ENCODE assay signal across 1 cellular context in the genomic region with DNA sequence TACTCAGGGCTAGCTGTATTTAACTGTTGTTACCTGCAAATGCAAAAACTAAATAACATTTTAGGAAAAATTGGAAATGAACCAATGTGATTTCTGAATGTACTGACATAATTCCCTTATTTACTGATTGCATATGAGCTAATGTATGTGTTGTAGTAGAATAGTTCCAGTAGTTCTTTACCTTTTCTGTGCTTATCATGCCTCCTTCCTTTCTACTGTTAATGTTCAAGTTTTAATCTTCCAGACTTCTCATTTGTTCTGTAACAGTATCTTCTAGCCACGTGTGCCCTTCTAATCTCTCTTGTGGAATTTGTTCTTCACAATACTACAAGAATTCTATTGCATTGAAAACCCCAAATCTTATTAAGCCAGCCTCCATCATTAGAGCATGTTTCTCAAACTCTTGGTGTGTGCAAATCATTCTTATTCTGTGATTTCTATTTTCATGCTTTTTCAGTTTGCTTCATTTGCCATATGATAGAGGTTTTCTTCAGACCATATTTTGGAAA.
TF ChIP-seq lines count a peak whose summit lies in the region.

No MANE protein-coding gene starts in this region.

TF ChIP-seq in A549, 52 proteins besides CTCF, POLR2A, EP300 and RAD21 (continued from another document):
- TF ChIP-seq, protein P1, sequence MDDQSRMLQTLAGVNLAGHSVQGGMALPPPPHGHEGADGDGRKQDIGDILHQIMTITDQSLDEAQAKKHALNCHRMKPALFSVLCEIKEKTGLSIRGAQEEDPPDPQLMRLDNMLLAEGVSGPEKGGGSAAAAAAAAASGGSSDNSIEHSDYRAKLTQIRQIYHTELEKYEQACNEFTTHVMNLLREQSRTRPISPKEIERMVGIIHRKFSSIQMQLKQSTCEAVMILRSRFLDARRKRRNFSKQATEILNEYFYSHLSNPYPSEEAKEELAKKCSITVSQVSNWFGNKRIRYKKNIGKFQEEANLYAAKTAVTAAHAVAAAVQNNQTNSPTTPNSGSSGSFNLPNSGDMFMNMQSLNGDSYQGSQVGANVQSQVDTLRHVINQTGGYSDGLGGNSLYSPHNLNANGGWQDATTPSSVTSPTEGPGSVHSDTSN (IDR thresholded peaks at IDR 0.05) = no peak
